ENCODE assay signal across 8 cellular contexts in the genomic region with DNA sequence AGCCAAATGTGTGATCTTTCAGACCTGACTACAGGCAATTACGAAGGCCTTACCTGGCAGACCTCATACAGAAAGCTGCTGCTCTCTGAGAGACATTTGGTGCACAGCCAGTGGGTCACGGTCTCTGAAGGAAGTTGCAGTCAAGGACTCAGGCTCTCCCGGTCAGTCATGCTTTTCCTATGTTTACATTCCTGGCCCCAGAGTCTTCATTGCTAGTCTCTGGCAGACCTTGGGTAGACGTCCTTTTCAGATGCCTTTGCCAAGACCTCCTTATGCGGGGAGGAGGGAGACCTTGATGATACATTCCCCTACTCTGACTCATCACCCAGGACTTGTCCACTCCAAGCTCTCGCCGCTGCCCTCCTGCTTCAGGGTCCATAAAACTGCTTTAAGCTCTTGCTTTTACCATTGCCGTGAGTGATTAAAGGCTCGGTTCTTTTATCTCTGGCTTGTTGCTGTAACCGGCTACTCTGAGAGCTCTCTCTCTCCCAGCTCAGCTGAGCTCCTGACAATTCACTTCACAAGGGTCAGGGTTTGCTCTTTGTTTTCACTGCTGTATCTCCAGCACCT.
DNase-seq lines count a peak whose midpoint lies in the region; TF ChIP-seq lines count a peak whose summit lies in the region.

No MANE protein-coding gene starts in this region.

- peak overlapping the region; percentile 61 for H3K27ac ChIP-seq in cardiac muscle cell

- H3K4me1 ChIP-seq in cardiac muscle cell (ENCODE audit: low read depth), result peaks cover 13% of the 10 kb centered on the region

- H3K4me3 ChIP-seq in cardiac muscle cell, result no peak overlapping the region

- H3K27me3 ChIP-seq in cardiac muscle cell, result no peaks in the 10 kb centered on the region

- DNase-seq in GM04504 (ENCODE audit: low read depth), result peak; percentile 100
- peak; percentile 94 for DNase-seq in SW480 (ENCODE audit: low spot score)
- peak; percentile 69 to 99 for DNase-seq in cardiac muscle cell (ENCODE audit: low read depth in 1 of 2, low spot score in 1 of 2)
- peak; percentile 32 for DNase-seq in retina
- DNase-seq in activated naive CD4-positive, alpha-beta T cell treated with anti-CD3 and anti-CD28 coated beads, Interleukin-2, amount 50 U/mL, for 16 hours, result no peak
- no peak for DNase-seq in GDM1 (lab: John Stamatoyannopoulos, UW)
- no peak for DNase-seq in NCI-H748 (lab: John Stamatoyannopoulos, UW; ENCODE audit: unreplicated experiment)
- no peak for DNase-seq in GM19240 (ENCODE audit: insufficient read length, low spot score)

- no peak for TF ChIP-seq CTCF in cardiac muscle cell (IDR thresholded peaks at IDR 0.05; ENCODE audit: low read depth, low read length)

- H3K36me3 ChIP-seq in cardiac muscle cell, result no peaks in the 10 kb centered on the region

- H3K9me3 ChIP-seq in cardiac muscle cell (ENCODE audit: low read depth), result no peaks in the 10 kb centered on the region

Comparison
In these comparisons a context has a peak if more than half of its experiments do, and no peak if none do; other contexts are left out.
1. DNase-seq: peak in GM04504 (single experiment), SW480 (single experiment), cardiac muscle cell (2 of 2) and retina (single experiment); none in activated naive CD4-positive, alpha-beta T cell treated with anti-CD3 and anti-CD28 coated beads, Interleukin-2, amount 50 U/mL, for 16 hours (single experiment), GDM1 (single experiment), NCI-H748 (single experiment) and GM19240 (single experiment).